ENCODE assay signal across 1 cellular context in the genomic region with DNA sequence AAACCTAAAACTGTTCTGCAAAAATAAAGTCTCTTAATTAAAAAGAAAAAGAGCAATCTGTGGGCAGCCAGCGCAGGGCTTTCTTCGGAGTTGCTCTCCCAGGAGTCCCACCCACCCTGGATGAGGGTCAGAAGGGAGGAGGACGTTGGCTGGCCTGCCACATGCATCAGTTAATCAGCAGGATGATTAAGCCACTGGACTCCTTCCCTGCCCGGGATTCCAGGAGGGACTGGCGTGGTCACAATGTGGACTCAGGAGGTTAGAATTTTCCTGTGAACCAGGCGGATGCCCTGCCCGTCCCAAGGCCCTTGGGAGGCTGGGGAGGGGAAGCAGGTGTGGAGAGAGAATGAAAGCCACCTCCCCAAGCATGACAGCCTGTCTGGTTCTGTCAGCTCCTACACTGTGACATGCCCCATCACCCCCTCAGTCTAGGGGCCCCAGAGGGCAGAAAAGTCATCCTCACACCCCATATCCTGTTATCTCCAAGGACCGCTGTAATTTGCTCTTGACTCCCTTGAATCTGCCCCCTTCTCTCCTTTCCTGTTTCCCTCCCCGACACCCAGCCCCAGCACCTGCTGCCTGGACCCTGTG.
TF ChIP-seq lines count a peak whose summit lies in the region.

No MANE protein-coding gene starts in this region.

TF ChIP-seq in HepG2, 621 proteins besides CTCF, POLR2A, EP300 and RAD21:
- TF ChIP-seq, protein P1, sequence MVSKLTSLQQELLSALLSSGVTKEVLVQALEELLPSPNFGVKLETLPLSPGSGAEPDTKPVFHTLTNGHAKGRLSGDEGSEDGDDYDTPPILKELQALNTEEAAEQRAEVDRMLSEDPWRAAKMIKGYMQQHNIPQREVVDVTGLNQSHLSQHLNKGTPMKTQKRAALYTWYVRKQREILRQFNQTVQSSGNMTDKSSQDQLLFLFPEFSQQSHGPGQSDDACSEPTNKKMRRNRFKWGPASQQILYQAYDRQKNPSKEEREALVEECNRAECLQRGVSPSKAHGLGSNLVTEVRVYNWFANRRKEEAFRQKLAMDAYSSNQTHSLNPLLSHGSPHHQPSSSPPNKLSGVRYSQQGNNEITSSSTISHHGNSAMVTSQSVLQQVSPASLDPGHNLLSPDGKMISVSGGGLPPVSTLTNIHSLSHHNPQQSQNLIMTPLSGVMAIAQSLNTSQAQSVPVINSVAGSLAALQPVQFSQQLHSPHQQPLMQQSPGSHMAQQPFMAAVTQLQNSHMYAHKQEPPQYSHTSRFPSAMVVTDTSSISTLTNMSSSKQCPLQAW (CRISPR knock-in tag; IDR thresholded peaks at IDR 0.05), result no peak
- TF ChIP-seq SAP130 (CRISPR knock-in tag; IDR thresholded peaks at IDR 0.05; ENCODE audit: low read depth), result peak; percentile 28; the same call in 1 of the 2 replicates
